ENCODE assay signal across 17 cellular contexts in the genomic region with DNA sequence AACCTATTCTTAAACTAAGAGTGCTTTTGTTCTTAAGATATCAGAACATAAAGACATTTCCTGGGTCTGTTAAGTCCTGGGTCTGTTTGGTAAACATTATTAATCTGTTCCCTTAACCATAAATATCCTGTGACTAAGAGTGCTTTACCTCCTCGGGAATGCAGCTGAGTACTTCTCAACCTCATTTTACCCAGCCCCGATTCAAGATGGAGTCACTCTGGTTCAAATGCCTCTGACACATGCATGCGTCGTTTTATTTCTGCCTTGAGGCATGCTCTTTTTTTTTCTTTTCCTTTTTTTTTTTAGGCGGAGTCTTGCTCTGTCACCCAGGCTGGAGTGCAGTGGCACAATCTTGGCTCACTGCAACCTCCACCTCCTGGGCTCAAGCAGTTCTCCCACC.
"Had no signal": no experiment of that assay in that cellular context is flagged by ENCODE, and none has a peak within 500 bp of the region (broad histone marks: within the 10 kb centered on the region; RNA-seq: fewer than 3 reads in every experiment).

No MANE protein-coding gene starts in this region.

- H3K36me3 Mint-ChIP-seq: activated naive CD8-positive, alpha-beta T cell treated with anti-CD3 and anti-CD28 coated beads, Interleukin-2, amount 10 ng/mL, durations not matched to agents 7 days and 5 days had no signal

- H3K36me3 ChIP-seq: left ventricle myocardium inferior, prostate gland had no signal

- ATAC-seq: right cardiac atrium had no signal

- H3K4me1 ChIP-seq: left ventricle myocardium inferior, prostate gland had no signal

- H3K79me2 ChIP-seq: hepatocyte had no signal

- H3K4me1 Mint-ChIP-seq: activated CD4-positive, alpha-beta T cell treated with anti-CD3 and anti-CD28 coated beads, Interleukin-2, amount 10 ng/mL, durations not matched to agents 7 days and 5 days; activated naive CD8-positive, alpha-beta T cell treated with anti-CD3 and anti-CD28 coated beads, Interleukin-2, amount 10 ng/mL, durations not matched to agents 7 days and 5 days; memory B cell had no signal

- H3K4me3 Mint-ChIP-seq: activated CD4-positive, alpha-beta T cell treated with anti-CD3 and anti-CD28 coated beads, Interleukin-2, amount 10 ng/mL, durations not matched to agents 7 days and 5 days; activated naive CD8-positive, alpha-beta T cell treated with anti-CD3 and anti-CD28 coated beads, Interleukin-2, amount 10 ng/mL, durations not matched to agents 7 days and 5 days; memory B cell; nephron progenitor cell; stimulated activated naive CD8-positive, alpha-beta T cell treated with anti-CD3 and anti-CD28 coated beads, Interleukin-15, Interleukin-2, amounts not matched to agents 100 ng/mL and 50 ng/mL, for 24 hours had no signal

- DNase-seq: activated CD4-positive, alpha-beta T cell treated with anti-CD3 and anti-CD28 coated beads, Interleukin-2, amount 10 ng/mL, durations not matched to agents 7 days and 5 days; activated CD8-positive, alpha-beta memory T cell treated with anti-CD3 and anti-CD28 coated beads for 24 hours; activated naive CD8-positive, alpha-beta T cell treated with anti-CD3 and anti-CD28 coated beads, Interleukin-2, amount 10 ng/mL, durations not matched to agents 7 days and 5 days; anterior cingulate cortex; cerebellar nuclear complex; effector CD8-positive, alpha-beta T cell; kidney; left ventricle myocardium inferior; nephron progenitor cell; right cardiac atrium; small intestine; stimulated activated CD4-positive, alpha-beta T cell treated with anti-CD3 and anti-CD28 coated beads, Interleukin-4, amount 100 ng/mL, for 4 hours; stimulated activated CD8-positive, alpha-beta memory T cell treated with anti-CD3 and anti-CD28 coated beads, Interleukin-4, amount 100 ng/mL, for 48 hours had no signal

- H3K9me3 ChIP-seq: prostate gland had no signal

- H3K4me3 ChIP-seq: hepatocyte, left ventricle myocardium inferior, prostate gland had no signal

- H3K27me3 ChIP-seq: hepatocyte had no signal

- H3K9me3 Mint-ChIP-seq: activated naive CD8-positive, alpha-beta T cell treated with anti-CD3 and anti-CD28 coated beads, Interleukin-2, amount 10 ng/mL, durations not matched to agents 7 days and 5 days; stimulated activated naive CD8-positive, alpha-beta T cell treated with anti-CD3 and anti-CD28 coated beads, Interleukin-15, Interleukin-2, amounts not matched to agents 100 ng/mL and 50 ng/mL, for 24 hours had no signal

- H3K27ac ChIP-seq: hepatocyte, left ventricle myocardium inferior, prostate gland had no signal

- H3K4me2 ChIP-seq: hepatocyte had no signal

- H3K27ac Mint-ChIP-seq: activated CD4-positive, alpha-beta T cell treated with anti-CD3 and anti-CD28 coated beads, Interleukin-2, amount 10 ng/mL, durations not matched to agents 7 days and 5 days; activated naive CD8-positive, alpha-beta T cell treated with anti-CD3 and anti-CD28 coated beads, Interleukin-2, amount 10 ng/mL, durations not matched to agents 7 days and 5 days; memory B cell; nephron progenitor cell; stimulated activated naive CD8-positive, alpha-beta T cell treated with anti-CD3 and anti-CD28 coated beads, Interleukin-15, Interleukin-2, amounts not matched to agents 100 ng/mL and 50 ng/mL, for 24 hours had no signal
